Comparison of ENCODE assay signal across 22 cellular contexts in genomic region chr6:106347219-106347618, GRCh38.
A peak's percentile ranks its signal among the peaks of the same experiment; 100 is the strongest.
DNase-seq lines count a peak whose midpoint lies in the region; ATAC-seq and TF ChIP-seq lines count a peak whose summit lies in the region.
"Had no signal": no experiment of that assay in that cellular context is flagged by ENCODE, and none has a peak within 500 bp of the region (broad histone marks: within the 10 kb centered on the region; RNA-seq: fewer than 3 reads in every experiment).

No MANE protein-coding gene starts in this region.

- H3K27ac ChIP-seq in VCaP = peak overlapping the region; percentile 52
- H3K27ac ChIP-seq: BLaER1, HL-60 had no signal

- DNase-seq in DMS153 treated with DMSO at 0.1 percent for 48 hours (lab: John Stamatoyannopoulos, UW; ENCODE audit: unreplicated experiment) = peak; percentile 4
- DNase-seq in NCI-H1105 (lab: John Stamatoyannopoulos, UW) = peak; percentile 52
- peak; percentile 2 to 12 for DNase-seq in NCI-H526 (lab: John Stamatoyannopoulos, UW)
- DNase-seq in T-helper 9 cell = no peak
- no peak for DNase-seq in stimulated activated CD4-positive, alpha-beta T cell treated with anti-CD3 and anti-CD28 coated beads, Interleukin-4, amount 100 ng/mL, for 4 hours
- DNase-seq: CD4-positive, alpha-beta T cell; COR-L47; GDM1; H7; MM.1S; NCI-H1048; NCI-H1694 treated with DMSO at 0.1 percent for 48 hours; NCI-H2081 treated with DMSO at 0.1 percent for 48 hours; NK-92 treated with Interleukin-12 subunit alpha and Interleukin-12 subunit beta, amount 100 ng/mL, for 24 hours had no signal

- no peak for ATAC-seq in GM18909 (IDR thresholded peaks at IDR 0.05; ENCODE audit: poor library complexity, unreplicated experiment)
- ATAC-seq: HepG2, K562, Panc1, SK-N-SH treated with all-trans-retinoic acid at 6 μM for 48 hours had no signal

- no peak for TF ChIP-seq CTCF in VCaP (conservative IDR thresholded peaks at IDR 0.05)

Comparison
In these comparisons a context has a peak if more than half of its experiments do, and no peak if none do; other contexts are left out.
1. DNase-seq: peak in DMS153 treated with DMSO at 0.1 percent for 48 hours (single experiment), NCI-H1105 (single experiment) and NCI-H526 (2 of 2); none in T-helper 9 cell (single experiment) and stimulated activated CD4-positive, alpha-beta T cell treated with anti-CD3 and anti-CD28 coated beads, Interleukin-4, amount 100 ng/mL, for 4 hours (0 of 2).